ENCODE assay signal across 1 cellular context in genomic region chr19:18044825-18045304, GRCh38.
TF ChIP-seq lines count a peak whose summit lies in the region.

No MANE protein-coding gene starts in this region.

TF ChIP-seq in GM12878, 131 proteins besides CTCF, POLR2A, EP300 and RAD21 (continued from another document):
- TF ChIP-seq ESRRA (IDR thresholded peaks at IDR 0.05; ENCODE audit: low read length): 0 out of 2 replicates have a peak, but pooled peaks have one; percentile 54
- no peak for TF ChIP-seq E2F8 (IDR thresholded peaks at IDR 0.05; ENCODE audit: low read depth, partially characterized antibody)
- TF ChIP-seq CBX3 (IDR thresholded peaks at IDR 0.05; ENCODE audit: borderline replicate concordance, low read depth): no peak
- TF ChIP-seq SREBF1 (IDR thresholded peaks at IDR 0.05; ENCODE audit: low read length): peak; percentile 47; the same call in 1 of the 2 replicates
- TF ChIP-seq NR2C2 (IDR thresholded peaks at IDR 0.05; ENCODE audit: borderline replicate concordance, control insufficient read depth, insufficient read length, low read depth): no peak
- peak; percentile 75 for TF ChIP-seq RELA (IDR thresholded peaks at IDR 0.05; ENCODE audit: borderline replicate concordance, partially characterized antibody)
- TF ChIP-seq IKZF2 (IDR thresholded peaks at IDR 0.05): peak; percentile 98
- TF ChIP-seq USF2 (IDR thresholded peaks at IDR 0.05; ENCODE audit: borderline replicate concordance, low read depth, low read length): no peak
- TF ChIP-seq BMI1 (IDR thresholded peaks at IDR 0.05; ENCODE audit: borderline replicate concordance): peak; percentile 35
- peak; percentile 87 for TF ChIP-seq MTA2 (IDR thresholded peaks at IDR 0.05; ENCODE audit: low read depth)
- no peak for TF ChIP-seq SMAD1 (IDR thresholded peaks at IDR 0.05; ENCODE audit: low read depth, partially characterized antibody)
- no peak for TF ChIP-seq EZH2 (IDR thresholded peaks at IDR 0.05; ENCODE audit: borderline replicate concordance, control insufficient read depth, low read depth, low read length)
- TF ChIP-seq ZNF24 (IDR thresholded peaks at IDR 0.05): peak; percentile 58; the same call in 1 of the 2 replicates
- peak; percentile 99 for TF ChIP-seq IKZF1 (conservative IDR thresholded peaks at IDR 0.05)
- TF ChIP-seq FOS (IDR thresholded peaks at IDR 0.05; ENCODE audit: borderline replicate concordance, extremely low read depth, insufficient read length): no peak
TF ChIP-seq in GM12878: peak in this region for 58.
